Comparison of ENCODE assay signal across 19 cellular contexts in the genomic region with DNA sequence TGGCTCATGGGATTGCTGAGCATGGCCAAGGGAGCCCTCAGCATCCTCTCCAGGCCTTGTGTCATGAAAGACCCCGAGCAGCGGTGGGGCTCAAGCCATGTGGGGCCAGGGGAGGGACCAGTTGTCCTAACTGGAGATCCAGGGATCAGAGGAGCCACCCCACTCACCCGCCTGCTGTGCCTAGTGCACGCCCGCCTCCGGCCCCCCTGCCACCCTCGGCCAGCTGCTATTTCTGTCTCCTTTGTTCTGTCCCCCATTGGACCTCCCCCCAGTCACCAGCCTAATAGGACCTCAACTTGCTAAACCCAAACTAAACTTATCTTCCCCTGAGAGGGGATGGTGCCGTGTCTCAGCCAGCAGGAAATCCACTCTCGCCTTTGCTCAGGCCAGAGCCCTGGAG. TPM values are rescaled to one million over a fixed set of nuclear protein-coding genes. Genes with fewer than 3 reads are reported as not detected.
DNase-seq lines count a peak whose midpoint lies in the region; ATAC-seq, FAIRE-seq and TF ChIP-seq lines count a peak whose summit lies in the region.
"Had no signal": no experiment of that assay in that cellular context is flagged by ENCODE, and none has a peak within 500 bp of the region (broad histone marks: within the 10 kb centered on the region; RNA-seq: fewer than 3 reads in every experiment).

No MANE protein-coding gene starts in this region.

- DNase-seq in DMS 273 (lab: John Stamatoyannopoulos, UW; ENCODE audit: unreplicated experiment) (peak; percentile 73), DMS 273 treated with DMSO at 0.1 percent for 48 hours (lab: John Stamatoyannopoulos, UW) (no peak), NCI-H69 (lab: John Stamatoyannopoulos, UW) (peak; percentile 43), neural progenitor cell (ENCODE audit: low spot score) (no peak), HepG2 (ENCODE audit: low spot score) (no peak)
- DNase-seq: AML-193; Calu3; CD8-positive, alpha-beta T cell had no signal

- in situ Hi-C loops in HepG2 (cut with HindIII; ENCODE audit: extremely low pct_ligation_motif_present, low pct_unique_long_range_greater_than_20kb), result no loop called here

- peak overlapping the region; percentile 20 for H3K4me2 ChIP-seq in BLaER1
- H3K4me2 ChIP-seq in neural progenitor cell, result no peak overlapping the region
- no peak overlapping the region for H3K4me2 ChIP-seq in HepG2 (ENCODE audit: low read depth, low read length)
- H3K4me2 ChIP-seq: GM23338 had no signal

- H3K4me3 ChIP-seq in BLaER1 (no peak overlapping the region), neural progenitor cell (no peak overlapping the region), HepG2 (replicated peaks in 1 of 3; ENCODE audit: insufficient read depth in 1 of 3, low read depth in 2 of 3, low read length in 3 of 3) (no peak overlapping the region)
- H3K4me3 ChIP-seq: GM23338 had no signal

- H3K36me3 Mint-ChIP-seq in neural progenitor cell, result no peaks in the 10 kb centered on the region
- H3K36me3 Mint-ChIP-seq: CD8-positive, alpha-beta T cell had no signal

- peaks cover 13% of the 10 kb centered on the region for H3K27me3 Mint-ChIP-seq in neural progenitor cell (ENCODE audit: insufficient read depth, low read depth)

- H3F3A ChIP-seq in neural progenitor cell (ENCODE audit: low read depth), result no peaks in the 10 kb centered on the region

- POLR2A ChIA-PET in HepG2 (lab: Yijun Ruan, JAX), result no interaction called here

- BruUV-seq in HepG2 (replicated peaks; lab: Mats Ljungman, UMichigan), result no TSS peak

- TF ChIP-seq POLR2A in HepG2 (IDR thresholded peaks at IDR 0.05; ENCODE audit: insufficient read depth in 1 of 2, low read depth in 2 of 2, low read length in 2 of 2), result no peak

- no peaks in the 10 kb centered on the region for H3K9me3 Mint-ChIP-seq in neural progenitor cell
- H3K9me3 Mint-ChIP-seq: CD8-positive, alpha-beta T cell; GM23338 had no signal

- intact Hi-C loops in HepG2 (cut with micrococcal nuclease; ENCODE audit: unreplicated experiment), result no loop called here

- H3K4me3 Mint-ChIP-seq in neural progenitor cell, result peak overlapping the region; percentile 18
- H3K4me3 Mint-ChIP-seq: CD8-positive, alpha-beta T cell; GM23338 had no signal

- 83% methylated on average over 9 of the region's 9 CpGs for WGBS in HepG2 (ENCODE audit: low lambda C conversion rate)

- TF ChIP-seq EP300 in HepG2 (IDR thresholded peaks at IDR 0.05; ENCODE audit: low read depth in 2 of 2, low read length in 2 of 2), result no peak
- no peak for TF ChIP-seq EP300 in HepG2 (CRISPR knock-in tag; IDR thresholded peaks at IDR 0.05; ENCODE audit: borderline replicate concordance)

- H3K79me2 ChIP-seq in neural progenitor cell (ENCODE audit: low read depth) (no peaks in the 10 kb centered on the region), HepG2 (ENCODE audit: insufficient read depth, low read length) (no peaks in the 10 kb centered on the region)

- no peak overlapping the region for H2AFZ ChIP-seq in neural progenitor cell (replicated peaks)
- H2AFZ ChIP-seq in HepG2 (ENCODE audit: low read length), result no peak overlapping the region

- no peak overlapping the region for H3K27ac ChIP-seq in BLaER1
- no peak overlapping the region for H3K27ac ChIP-seq in neural progenitor cell
- H3K27ac ChIP-seq in HepG2 (ENCODE audit: extremely low read length, insufficient read depth, low read length), result no peak overlapping the region
- H3K27ac ChIP-seq: 22Rv1 had no signal

- peaks cover 17% of the 10 kb centered on the region for H3K4me1 Mint-ChIP-seq in neural progenitor cell

- H3K4me1 ChIP-seq in BLaER1 (peaks cover 76% of the 10 kb centered on the region), neural progenitor cell (peaks cover 10% of the 10 kb centered on the region), HepG2 (ENCODE audit: insufficient read depth, low read length) (no peaks in the 10 kb centered on the region)
- H3K4me1 ChIP-seq: A549 had no signal

- CTCF ChIA-PET in HepG2 (lab: Yijun Ruan, JAX; ENCODE audit: low intra/inter-chr PET ratio, low total read pairs), result interaction anchor here (2.1 kb wide), 1 partner anchor 27 kb away, joined by 20 read pairs; no protein-coding TSS in a partner anchor

- H3K9me3 ChIP-seq in BLaER1 (no peaks in the 10 kb centered on the region), neural progenitor cell (ENCODE audit: low read depth) (no peaks in the 10 kb centered on the region), HepG2 (ENCODE audit: low read length) (no peaks in the 10 kb centered on the region)
- H3K9me3 ChIP-seq: A549 had no signal

- TF ChIP-seq CTCF in neural progenitor cell (IDR thresholded peaks at IDR 0.05) (no peak), HepG2 (CRISPR knock-in tag; IDR thresholded peaks at IDR 0.05) (no peak)

- H3K27me3 ChIP-seq in BLaER1 (peaks cover 6% of the 10 kb centered on the region; the same call in 1 of the 2 replicates), neural progenitor cell (peaks cover 13% of the 10 kb centered on the region), HepG2 (ENCODE audit: control insufficient read depth in 1 of 2, insufficient read depth in 2 of 2, low read length in 2 of 2) (no peaks in the 10 kb centered on the region; a peak in 1 of 5 replicates)

- H4K20me1 ChIP-seq in BLaER1, result no peaks in the 10 kb centered on the region
- no peaks in the 10 kb centered on the region for H4K20me1 ChIP-seq in neural progenitor cell (ENCODE audit: low read depth)
- H4K20me1 ChIP-seq in HepG2 (ENCODE audit: insufficient read depth, low read length), result no peaks in the 10 kb centered on the region

- FAIRE-seq in HepG2 (lab: Jason Lieb, UNC), result no peak
- FAIRE-seq: A549, G401.6, GM12891, GM18507, H54 had no signal

- TF ChIP-seq RAD21 in HepG2 (CRISPR knock-in tag; IDR thresholded peaks at IDR 0.05), result no peak

- H3K9ac ChIP-seq in BLaER1 (no peak overlapping the region), neural progenitor cell (no peak overlapping the region), HepG2 (ENCODE audit: insufficient read depth, low read depth, low read length) (no peak overlapping the region)

- no peaks in the 10 kb centered on the region for H3K36me3 ChIP-seq in BLaER1
- no peaks in the 10 kb centered on the region for H3K36me3 ChIP-seq in neural progenitor cell
- no peaks in the 10 kb centered on the region for H3K36me3 ChIP-seq in HepG2 (replicated peaks in 1 of 2; ENCODE audit: control insufficient read depth in 1 of 2, insufficient read depth in 2 of 2, low read length in 2 of 2)

- ATAC-seq in GM21367 (IDR thresholded peaks at IDR 0.05; ENCODE audit: unreplicated experiment) (no peak), HepG2 (no peak)
- ATAC-seq: CD8-positive, alpha-beta T cell; GM23338; HCT116 had no signal

- H3K27ac Mint-ChIP-seq in neural progenitor cell, result peak overlapping the region; percentile 82
- H3K27ac Mint-ChIP-seq: CD8-positive, alpha-beta T cell; GM23338 had no signal

RNA-seq across cellular contexts. Expression of a gene that starts 44.4 kb away (rescaled TPM):
- 0.31 TPM in 1 of 2 replicates, not detected in the other for total RNA-seq in neural progenitor cell (ENCODE audit: low replicate concordance)
- 0.69 and 1.1 TPM in 2 replicates for total RNA-seq in HepG2 (2016; rRNA removed; fragmentation: Illumina TruSeq; extraction: Trizol)
- 0.35 and 0.51 TPM in 2 replicates for total RNA-seq in HepG2 (2016; cell fraction: cytosol; rRNA removed; fragmentation: Illumina TruSeq; extraction: Trizol; ENCODE audit: low read depth)
- total RNA-seq in HepG2 (2016; cell fraction: insoluble cytoplasmic fraction; rRNA removed; fragmentation: Illumina TruSeq; extraction: Trizol), result 0.39 and 1.1 TPM in 2 replicates
- 1.3 and 1.4 TPM in 2 replicates for total RNA-seq in HepG2 (2016; cell fraction: membrane; rRNA removed; fragmentation: Illumina TruSeq; extraction: Trizol)
- 1.7 and 2.1 TPM in 2 replicates for total RNA-seq in HepG2 (2016; cell fraction: nucleus; rRNA removed; fragmentation: Illumina TruSeq; extraction: Trizol)
- polyA plus RNA-seq in HepG2 (2011; rRNA removed), result 0.49 and 0.59 TPM in 2 replicates
- 0.10 and 0.28 TPM in 2 replicates for polyA plus RNA-seq in HepG2 (2011; cell fraction: cytosol; rRNA removed)
- 1.8 and 3.5 TPM in 2 replicates for polyA plus RNA-seq in HepG2 (2011; cell fraction: nucleus; rRNA removed)
- 0.37 and 0.74 TPM in 2 replicates for polyA plus RNA-seq in HepG2 (2012)
- polyA plus RNA-seq in HepG2 (2016; cell fraction: cytosol; fragmentation: Illumina TruSeq; extraction: Trizol; ENCODE audit: low read depth), result 0.45 and 0.53 TPM in 2 replicates
- polyA plus RNA-seq in HepG2 (2016; cell fraction: insoluble cytoplasmic fraction; fragmentation: Illumina TruSeq; extraction: Trizol; ENCODE audit: low read depth), result 1.5 and 1.9 TPM in 2 replicates
- 0.93 and 1.4 TPM in 2 replicates for polyA plus RNA-seq in HepG2 (2016; cell fraction: membrane; fragmentation: Illumina TruSeq; extraction: Trizol; ENCODE audit: low read depth)
- polyA plus RNA-seq in HepG2 (2016; cell fraction: nucleus; fragmentation: Illumina TruSeq; extraction: Trizol; ENCODE audit: insufficient read depth, low read depth), result 3.4 and 3.9 TPM in 2 replicates
- polyA minus RNA-seq in HepG2 (2011; rRNA and poly(A)+ RNA removed; ENCODE audit: low replicate concordance), result 0.48 TPM in 1 of 2 replicates, not detected in the other
- 0.30 and 0.62 TPM in 2 replicates for polyA minus RNA-seq in HepG2 (2011; cell fraction: cytosol; rRNA and poly(A)+ RNA removed)
- polyA minus RNA-seq in HepG2 (2011; cell fraction: nucleus; rRNA and poly(A)+ RNA removed), result 0.99 and 1.2 TPM in 2 replicates
- total RNA-seq: CD8-positive, alpha-beta T cell had no signal
- polyA plus RNA-seq: BJ had no signal

RNA-seq across cellular contexts. Expression of a gene that starts 46.8 kb away (rescaled TPM):
- total RNA-seq in neural progenitor cell (ENCODE audit: low replicate concordance), result 12.0 and 18.8 TPM in 2 replicates
- total RNA-seq in HepG2 (2016; rRNA removed; fragmentation: Illumina TruSeq; extraction: Trizol), result 18.1 and 21.0 TPM in 2 replicates
- 5.0 and 5.8 TPM in 2 replicates for total RNA-seq in HepG2 (2016; cell fraction: cytosol; rRNA removed; fragmentation: Illumina TruSeq; extraction: Trizol; ENCODE audit: low read depth)
- 20.2 and 20.3 TPM in 2 replicates for total RNA-seq in HepG2 (2016; cell fraction: insoluble cytoplasmic fraction; rRNA removed; fragmentation: Illumina TruSeq; extraction: Trizol)
- total RNA-seq in HepG2 (2016; cell fraction: membrane; rRNA removed; fragmentation: Illumina TruSeq; extraction: Trizol), result 8.8 and 10.8 TPM in 2 replicates
- total RNA-seq in HepG2 (2016; cell fraction: nucleus; rRNA removed; fragmentation: Illumina TruSeq; extraction: Trizol), result 14.3 and 17.1 TPM in 2 replicates
- polyA plus RNA-seq in HepG2 (2011; rRNA removed), result 40.4 and 44.1 TPM in 2 replicates
- polyA plus RNA-seq in HepG2 (2011; cell fraction: cytosol; rRNA removed), result 27.5 and 35.0 TPM in 2 replicates
- 78.4 and 79.9 TPM in 2 replicates for polyA plus RNA-seq in HepG2 (2011; cell fraction: nucleus; rRNA removed)
- polyA plus RNA-seq in HepG2 (2012), result 12.9 and 18.3 TPM in 2 replicates
- polyA plus RNA-seq in HepG2 (2016; cell fraction: cytosol; fragmentation: Illumina TruSeq; extraction: Trizol; ENCODE audit: low read depth), result 5.5 TPM in 2 replicates
- polyA plus RNA-seq in HepG2 (2016; cell fraction: insoluble cytoplasmic fraction; fragmentation: Illumina TruSeq; extraction: Trizol; ENCODE audit: low read depth), result 19.4 and 25.1 TPM in 2 replicates
- polyA plus RNA-seq in HepG2 (2016; cell fraction: membrane; fragmentation: Illumina TruSeq; extraction: Trizol; ENCODE audit: low read depth), result 6.3 and 7.2 TPM in 2 replicates
- polyA plus RNA-seq in HepG2 (2016; cell fraction: nucleus; fragmentation: Illumina TruSeq; extraction: Trizol; ENCODE audit: insufficient read depth, low read depth), result 41.4 and 53.5 TPM in 2 replicates
- 43.7 and 46.5 TPM in 2 replicates for polyA minus RNA-seq in HepG2 (2011; rRNA and poly(A)+ RNA removed; ENCODE audit: low replicate concordance)
- polyA minus RNA-seq in HepG2 (2011; cell fraction: cytosol; rRNA and poly(A)+ RNA removed), result 11.9 and 16.4 TPM in 2 replicates
- 18.4 and 19.5 TPM in 2 replicates for polyA minus RNA-seq in HepG2 (2011; cell fraction: nucleus; rRNA and poly(A)+ RNA removed)

RNA-seq across cellular contexts. Expression of a gene that starts 55.6 kb away (rescaled TPM):
- total RNA-seq in neural progenitor cell (ENCODE audit: low replicate concordance), result not detected in 2 replicates
- total RNA-seq in HepG2 (2016; rRNA removed; fragmentation: Illumina TruSeq; extraction: Trizol), result not detected in 2 replicates
- not detected in 2 replicates for total RNA-seq in HepG2 (2016; cell fraction: cytosol; rRNA removed; fragmentation: Illumina TruSeq; extraction: Trizol; ENCODE audit: low read depth)
- total RNA-seq in HepG2 (2016; cell fraction: insoluble cytoplasmic fraction; rRNA removed; fragmentation: Illumina TruSeq; extraction: Trizol), result not detected in 2 replicates
- total RNA-seq in HepG2 (2016; cell fraction: membrane; rRNA removed; fragmentation: Illumina TruSeq; extraction: Trizol), result not detected in 2 replicates
- not detected in 2 replicates for total RNA-seq in HepG2 (2016; cell fraction: nucleus; rRNA removed; fragmentation: Illumina TruSeq; extraction: Trizol)
- polyA plus RNA-seq in HepG2 (2011; rRNA removed), result not detected in 2 replicates
- polyA plus RNA-seq in HepG2 (2011; cell fraction: cytosol; rRNA removed), result not detected in 2 replicates
- not detected in 2 replicates for polyA plus RNA-seq in HepG2 (2011; cell fraction: nucleus; rRNA removed)
- polyA plus RNA-seq in HepG2 (2012), result 0.23 TPM in 1 of 2 replicates, not detected in the other
- polyA plus RNA-seq in HepG2 (2016; cell fraction: cytosol; fragmentation: Illumina TruSeq; extraction: Trizol; ENCODE audit: low read depth), result not detected in 2 replicates
- not detected in 2 replicates for polyA plus RNA-seq in HepG2 (2016; cell fraction: insoluble cytoplasmic fraction; fragmentation: Illumina TruSeq; extraction: Trizol; ENCODE audit: low read depth)
- not detected in 2 replicates for polyA plus RNA-seq in HepG2 (2016; cell fraction: membrane; fragmentation: Illumina TruSeq; extraction: Trizol; ENCODE audit: low read depth)
- not detected in 2 replicates for polyA plus RNA-seq in HepG2 (2016; cell fraction: nucleus; fragmentation: Illumina TruSeq; extraction: Trizol; ENCODE audit: insufficient read depth, low read depth)
- polyA minus RNA-seq in HepG2 (2011; rRNA and poly(A)+ RNA removed; ENCODE audit: low replicate concordance), result not detected in 2 replicates
- not detected in 2 replicates for polyA minus RNA-seq in HepG2 (2011; cell fraction: cytosol; rRNA and poly(A)+ RNA removed)
- polyA minus RNA-seq in HepG2 (2011; cell fraction: nucleus; rRNA and poly(A)+ RNA removed), result not detected in 2 replicates
- total RNA-seq: Calu3; CD8-positive, alpha-beta T cell had no signal
- polyA plus RNA-seq: A549, BJ had no signal

Comparison
In these comparisons a context has a peak if more than half of its experiments do, and no peak if none do; other contexts are left out.
1. DNase-seq: peak in DMS 273 (single experiment) and NCI-H69 (single experiment); none in DMS 273 treated with DMSO at 0.1 percent for 48 hours (single experiment), neural progenitor cell (single experiment) and HepG2 (single experiment).